ENCODE assay signal across 8 cellular contexts in the genomic region with DNA sequence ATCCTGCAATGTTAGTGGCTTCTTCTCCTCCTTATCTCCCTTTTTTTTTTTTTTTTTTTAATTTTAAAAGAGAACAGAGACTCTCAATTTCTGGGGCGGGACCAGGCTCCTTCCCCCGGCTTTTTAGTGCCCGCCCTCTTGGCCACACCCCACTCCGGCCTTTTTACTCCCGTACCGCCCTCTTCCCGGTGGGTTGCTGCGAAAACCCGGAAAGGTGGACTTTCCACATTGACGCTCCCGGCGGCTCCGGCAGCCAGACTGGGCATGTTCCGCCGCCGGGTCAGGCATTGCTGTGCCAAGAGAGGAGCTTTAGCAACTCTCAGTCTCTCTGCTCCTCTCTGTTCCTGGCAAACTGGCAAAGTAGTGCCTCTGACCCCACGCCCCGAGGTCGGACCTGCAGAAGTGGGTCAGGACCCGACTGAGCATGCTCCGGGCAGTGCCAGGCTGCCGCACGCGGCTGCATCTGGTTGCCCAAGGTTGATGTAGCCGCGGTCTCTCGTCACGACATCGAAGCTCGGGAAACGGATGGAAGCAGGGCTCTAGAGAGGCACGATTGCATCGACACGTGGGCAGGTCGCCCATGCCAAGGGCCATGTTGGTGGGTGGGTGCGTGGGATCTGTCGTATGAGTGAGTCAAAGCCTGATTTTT. TPM values are rescaled to one million over a fixed set of nuclear protein-coding genes. Genes with fewer than 3 reads are reported as not detected.
DNase-seq lines count a peak whose midpoint lies in the region; ATAC-seq and TF ChIP-seq lines count a peak whose summit lies in the region.

No MANE protein-coding gene starts in this region.

- peaks cover 80% of the 10 kb centered on the region for H3K27me3 Mint-ChIP-seq in dendritic cell treated with granulocyte-macrophage colony-stimulating factor and Interleukin-4, amounts not matched to agents 40 ng/mL and 50 ng/mL, for 4 days

- H3K9me3 Mint-ChIP-seq in dendritic cell treated with granulocyte-macrophage colony-stimulating factor and Interleukin-4, amounts not matched to agents 40 ng/mL and 50 ng/mL, for 4 days: no peaks in the 10 kb centered on the region

- H3K4me3 Mint-ChIP-seq in dendritic cell treated with granulocyte-macrophage colony-stimulating factor and Interleukin-4, amounts not matched to agents 40 ng/mL and 50 ng/mL, for 4 days: peak overlapping the region; percentile 80

- intact Hi-C loops in dendritic cell treated with granulocyte-macrophage colony-stimulating factor and Interleukin-4, amounts not matched to agents 40 ng/mL and 50 ng/mL, for 4 days (cut with micrococcal nuclease): loop anchor here (2.0 to 5.0 kb wide), 2 partner anchors 80 to 415 kb away; a partner anchor contains a TSS
- intact Hi-C loops in left colon (cut with DNase I, micrococcal nuclease): no loop called here

- peak; percentile 93 for DNase-seq in AG09319 (ENCODE audit: extremely low read depth, low read depth)
- DNase-seq in NCI-H446 treated with DMSO at 0.1 percent for 48 hours (lab: John Stamatoyannopoulos, UW): peak; percentile 80
- DNase-seq in activated CD4-positive, alpha-beta T cell treated with anti-CD3 and anti-CD28 coated beads, Interleukin-2, amount 50 U/mL, for 24 hours (ENCODE audit: low read depth in 1 of 2, low spot score in 1 of 2): peak; percentile 85 to 90
- peak; percentile 95 to 97 for DNase-seq in left colon
- peak; percentile 69 to 93 for DNase-seq in stimulated activated CD4-positive, alpha-beta T cell treated with anti-CD3 and anti-CD28 coated beads, Interleukin-1b, Interleukin-23, amount 100 ng/mL, for 1 hour (ENCODE audit: low read depth in 2 of 2)

- no peak for TF ChIP-seq CTCF in AG09319 (IDR thresholded peaks at IDR 0.05; ENCODE audit: low read depth, low read length)

- H3K4me1 Mint-ChIP-seq in dendritic cell treated with granulocyte-macrophage colony-stimulating factor and Interleukin-4, amounts not matched to agents 40 ng/mL and 50 ng/mL, for 4 days (ENCODE audit: low read depth): peaks cover 16% of the 10 kb centered on the region

- H3K36me3 Mint-ChIP-seq in dendritic cell treated with granulocyte-macrophage colony-stimulating factor and Interleukin-4, amounts not matched to agents 40 ng/mL and 50 ng/mL, for 4 days (ENCODE audit: low read depth): no peaks in the 10 kb centered on the region

- ATAC-seq in GM19043 (IDR thresholded peaks at IDR 0.05; ENCODE audit: low read depth, unreplicated experiment) (peak; percentile 57), HG03354 (IDR thresholded peaks at IDR 0.05; ENCODE audit: poor library complexity, severe bottlenecking, unreplicated experiment) (peak; percentile 82), left colon (peak; percentile 88)

- peak overlapping the region; percentile 81 for H3K27ac Mint-ChIP-seq in dendritic cell treated with granulocyte-macrophage colony-stimulating factor and Interleukin-4, amounts not matched to agents 40 ng/mL and 50 ng/mL, for 4 days

RNA-seq across cellular contexts. Expression of a gene that starts 1.1 kb away (rescaled TPM):
- total RNA-seq in left colon: 1 to 10 TPM; 4.2 to 5.5 TPM

Comparison
In these comparisons a context has a peak if more than half of its experiments do, and no peak if none do; other contexts are left out.
1. Peak in every context shown above with its lines: DNase-seq and ATAC-seq.